8 cellular contexts compared by ENCODE assay signal in the genomic region with DNA sequence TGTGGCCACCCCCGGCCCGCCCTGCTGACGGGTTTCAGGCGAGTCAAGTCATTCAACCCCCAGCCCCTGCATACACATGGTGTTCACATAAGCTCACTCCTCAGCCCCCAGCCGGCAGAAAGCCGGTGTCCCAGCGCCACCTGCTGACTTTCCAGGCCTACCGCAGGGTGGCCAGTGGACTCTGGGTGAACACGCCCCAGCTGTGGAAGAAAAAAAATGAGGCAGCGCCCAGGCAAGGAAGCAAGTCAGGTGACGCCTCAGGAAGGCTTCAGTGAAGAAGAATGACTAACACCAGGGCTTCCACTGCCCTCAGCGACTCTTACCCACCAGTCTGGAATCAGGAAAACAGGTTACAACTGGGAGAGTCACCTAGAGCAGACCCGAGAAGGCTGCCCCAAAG. TPM values are rescaled to one million over a fixed set of nuclear protein-coding genes. Genes with fewer than 3 reads are reported as not detected.
DNase-seq lines count a peak whose midpoint lies in the region; ATAC-seq, FAIRE-seq and TF ChIP-seq lines count a peak whose summit lies in the region.

No MANE protein-coding gene starts in this region.

- H3K79me2 ChIP-seq in parathyroid adenoma = no peaks in the 10 kb centered on the region

- H3K4me3 ChIP-seq in AG04449 (ENCODE audit: low read depth, low read length) = no peak overlapping the region
- H3K4me3 ChIP-seq in parathyroid adenoma (ENCODE audit: low read depth, low read length) = no peak overlapping the region

- H3K9me3 ChIP-seq in parathyroid adenoma (ENCODE audit: control insufficient read depth, low read length) = no peaks in the 10 kb centered on the region

- no peaks in the 10 kb centered on the region for H3K9me3 Mint-ChIP-seq in activated T-cell treated with anti-CD3 and anti-CD28 coated beads, Interleukin-2, amount 50 U/mL, for 72 hours

- peaks cover 4% of the 10 kb centered on the region for H3K4me1 Mint-ChIP-seq in activated T-cell treated with anti-CD3 and anti-CD28 coated beads, Interleukin-2, amount 50 U/mL, for 72 hours (ENCODE audit: low read depth)

- no peaks in the 10 kb centered on the region for H3K4me1 ChIP-seq in parathyroid adenoma

- TF ChIP-seq CTCF in AG04449 (IDR thresholded peaks at IDR 0.05; ENCODE audit: insufficient read depth, low read length, missing control alignments) (peak; percentile 60), GM12873 (IDR thresholded peaks at IDR 0.05; ENCODE audit: insufficient read depth, low read depth, low read length, missing control alignments) (peak; percentile 58), parathyroid adenoma (IDR thresholded peaks at IDR 0.05) (peak; percentile 49)

- H3K27me3 Mint-ChIP-seq in activated T-cell treated with anti-CD3 and anti-CD28 coated beads, Interleukin-2, amount 50 U/mL, for 72 hours (ENCODE audit: low read depth) = peaks cover 13% of the 10 kb centered on the region

- no peaks in the 10 kb centered on the region for H3K27me3 ChIP-seq in parathyroid adenoma (ENCODE audit: control insufficient read depth, insufficient read depth, low read length)

- POLR2A ChIA-PET in AG04449 (lab: Yijun Ruan, JAX) = interaction anchor here (0.6 kb wide), 2 partner anchors 13 to 109 kb away, joined by 3 read pairs; no protein-coding TSS in a partner anchor

- CTCF ChIA-PET in AG04449 (lab: Yijun Ruan, JAX) = interaction anchor here (0.6 to 4.0 kb wide), 12 partner anchors 8 to 767 kb away, joined by 3 to 27 read pairs (median 6); no protein-coding TSS in a partner anchor

- no peak overlapping the region for H2AFZ ChIP-seq in parathyroid adenoma

- H3K27ac Mint-ChIP-seq in activated T-cell treated with anti-CD3 and anti-CD28 coated beads, Interleukin-2, amount 50 U/mL, for 72 hours = no peak overlapping the region

- peaks cover under 1 to 5% of the 10 kb centered on the region in 2 donors for H3K36me3 Mint-ChIP-seq in activated T-cell treated with anti-CD3 and anti-CD28 coated beads, Interleukin-2, amount 50 U/mL, for 72 hours (ENCODE audit: insufficient read depth in 2 of 2)

- H3K4me2 ChIP-seq in parathyroid adenoma (ENCODE audit: low read length) = no peak overlapping the region

- peak; percentile 65 to 69 for ATAC-seq in activated T-cell treated with anti-CD3 and anti-CD28 coated beads, Interleukin-2, amount 50 U/mL, for 72 hours (replicated peaks in 1 of 2)
- no peak for ATAC-seq in HG03457 (IDR thresholded peaks at IDR 0.05; ENCODE audit: unreplicated experiment)
- no peak for ATAC-seq in HG02970 (IDR thresholded peaks at IDR 0.05; ENCODE audit: low FRiP score, unreplicated experiment)

- no peak for FAIRE-seq in frontal cortex (lab: Jason Lieb, UNC)

- H3K27ac ChIP-seq in parathyroid adenoma = no peak overlapping the region

- H3K4me3 Mint-ChIP-seq in activated T-cell treated with anti-CD3 and anti-CD28 coated beads, Interleukin-2, amount 50 U/mL, for 72 hours = no peak overlapping the region

- peak; percentile 16 for DNase-seq in AG04449 (ENCODE audit: low read depth, low spot score)
- peak; percentile 70 for DNase-seq in NCI-H2196 (lab: John Stamatoyannopoulos, UW; ENCODE audit: unreplicated experiment)
- peak; percentile 45 to 46 for DNase-seq in activated T-cell treated with anti-CD3 and anti-CD28 coated beads, Interleukin-2, amount 50 U/mL, for 72 hours
- DNase-seq in frontal cortex (ENCODE audit: low spot score in 2 of 2) = peak; percentile 58 to 62

- no peak overlapping the region for H3K9ac ChIP-seq in parathyroid adenoma

- no peaks in the 10 kb centered on the region for H3K36me3 ChIP-seq in parathyroid adenoma (ENCODE audit: control insufficient read depth, insufficient read depth, low read length)

RNA-seq across cellular contexts. Expression of gene BCAP31, which starts 15.8 kb away (rescaled TPM):
- 10 to 100 TPM; 91.5 to 94.1 TPM for total RNA-seq in activated T-cell treated with anti-CD3 and anti-CD28 coated beads, Interleukin-2, amount 50 U/mL, for 72 hours
- 57.5 TPM for total RNA-seq in frontal cortex

RNA-seq across cellular contexts. Expression of gene ABCD1, which starts 16.2 kb away (rescaled TPM):
- total RNA-seq in activated T-cell treated with anti-CD3 and anti-CD28 coated beads, Interleukin-2, amount 50 U/mL, for 72 hours = 1 to 10 TPM; 8.0 to 8.3 TPM
- total RNA-seq in frontal cortex = 3.7 TPM

RNA-seq across cellular contexts. Expression of gene SLC6A8, which starts 20.7 kb away (rescaled TPM):
- total RNA-seq in activated T-cell treated with anti-CD3 and anti-CD28 coated beads, Interleukin-2, amount 50 U/mL, for 72 hours = 1 to 10 TPM; 1.8 to 2.2 TPM
- total RNA-seq in frontal cortex = 12.2 TPM

RNA-seq across cellular contexts. Expression of gene PNCK, which starts 34.8 kb away (rescaled TPM):
- total RNA-seq in activated T-cell treated with anti-CD3 and anti-CD28 coated beads, Interleukin-2, amount 50 U/mL, for 72 hours = 1 to 10 TPM in 1 of 2 donors, under 1 TPM in 1; 0.50 to 1.2 TPM
- total RNA-seq in frontal cortex = 18.3 TPM

RNA-seq across cellular contexts. Expression of gene PLXNB3, which starts 55.6 kb away (rescaled TPM):
- total RNA-seq in activated T-cell treated with anti-CD3 and anti-CD28 coated beads, Interleukin-2, amount 50 U/mL, for 72 hours = 1 to 10 TPM in 1 of 2 donors, under 1 TPM in 1; 0.77 to 1.7 TPM
- total RNA-seq in frontal cortex = 0.82 TPM

Comparison
In these comparisons a context has a peak if more than half of its experiments do, and no peak if none do; other contexts are left out.
1. DNase-seq: peak in every context shown above with its lines; median percentile 70 in NCI-H2196; 60 in frontal cortex; 46 in activated T-cell treated with anti-CD3 and anti-CD28 coated beads, Interleukin-2, amount 50 U/mL, for 72 hours; 16 in AG04449.
2. ATAC-seq: peak in activated T-cell treated with anti-CD3 and anti-CD28 coated beads, Interleukin-2, amount 50 U/mL, for 72 hours (2 of 2); none in HG03457 (single experiment) and HG02970 (single experiment).
3. Peak in every context shown above with its lines, with median percentiles within 50 percentile points of each other: CTCF ChIP-seq.